ENCODE assay signal across 8 cellular contexts in genomic region chrX:49269768-49270248, GRCh38. TPM values are rescaled to one million over a fixed set of nuclear protein-coding genes. Genes with fewer than 3 reads are reported as not detected.
DNase-seq lines count a peak whose midpoint lies in the region; ATAC-seq, FAIRE-seq and TF ChIP-seq lines count a peak whose summit lies in the region.

Gene PPP1R3F (plus strand): TSS chrX:49269793. CDS start chrX:49269870, 77 bp downstream.

- peak within 1 kb of the TSS; percentile 71 to 80 (median 74) for H3K4me3 ChIP-seq in BLaER1 treated with 17β-estradiol and CSF1 and Interleukin-3, amounts not matched to agents 10 nM and 100 nM
- H3K4me3 ChIP-seq in GM12878 (peak within 1 kb of the TSS; percentile 73), left lung (peak within 1 kb of the TSS; percentile 45 to 67), suprapubic skin (peak within 1 kb of the TSS; percentile 71)

- TF ChIP-seq EP300 in GM12878 (IDR thresholded peaks at IDR 0.05; ENCODE audit: borderline replicate concordance in 1 of 2, control insufficient read depth in 1 of 2, low read depth in 2 of 2, low read length in 2 of 2) (no peak), suprapubic skin (IDR thresholded peaks at IDR 0.05) (no peak)

- H3K36me3 ChIP-seq in BLaER1 treated with 17β-estradiol and CSF1 and Interleukin-3, amounts not matched to agents 10 nM and 100 nM, result peaks cover 0 to 8% (median 0%) of the 10 kb centered on the region in 11 experiments; a peak in 3 of 22 replicates
- H3K36me3 ChIP-seq in GM12878 (ENCODE audit: control insufficient read depth in 2 of 2, insufficient read depth in 2 of 2, low read length in 1 of 2) (no peaks in the 10 kb centered on the region), left lung (no peaks in the 10 kb centered on the region), suprapubic skin (no peaks in the 10 kb centered on the region)

- H3K9ac ChIP-seq in BLaER1 treated with 17β-estradiol and CSF1 and Interleukin-3, amounts not matched to agents 10 nM and 100 nM, result peak within 1 kb of the TSS; percentile 88 to 95 (median 93)
- H3K9ac ChIP-seq in GM12878 (ENCODE audit: control insufficient read depth, insufficient read depth, low read length), result peak within 1 kb of the TSS; percentile 79

- H3K27me3 ChIP-seq in BLaER1 treated with 17β-estradiol and CSF1 and Interleukin-3, amounts not matched to agents 10 nM and 100 nM, result peaks cover 37 to 79% (median 69%) of the 10 kb centered on the region in 11 experiments
- H3K27me3 ChIP-seq in GM12878 (replicated peaks in 1 of 2; ENCODE audit: control insufficient read depth in 2 of 2, insufficient read depth in 2 of 2, low read length in 1 of 2) (no peaks in the 10 kb centered on the region), left lung (no peaks in the 10 kb centered on the region), suprapubic skin (no peaks in the 10 kb centered on the region)

- peaks cover 15% of the 10 kb centered on the region for H3K79me2 ChIP-seq in GM12878 (ENCODE audit: control insufficient read depth, insufficient read depth, low read length)

- TF ChIP-seq RAD21 in GM12878 (IDR thresholded peaks at IDR 0.05; ENCODE audit: insufficient read depth, low read depth, low read length), result no peak

- SMC1A ChIA-PET in GM12878 (lab: Charles Lee; ENCODE audit: uncharacterized antibody, unreplicated experiment), result interaction anchor here (1.3 to 2.8 kb wide), 2 partner anchors 79 to 103 kb away, joined by 3 to 14 read pairs; no protein-coding TSS in a partner anchor

- WGBS in GM12878 (ENCODE audit: insufficient coverage, insufficient replicate concordance, low lambda C conversion rate, missing lambda C conversion rate), result 60% methylated on average over 30 of the region's 70 CpGs
- 43% methylated on average over 63 of the region's 70 CpGs for WGBS in suprapubic skin

- POLR2A ChIA-PET in GM12878 (lab: Charles Lee), result interaction anchor here (0.9 to 1.4 kb wide), 4 partner anchors 103 to 267 kb away, joined by 3 to 7 read pairs (median 4); partner anchors contain the start of gene WDR45

- CTCF ChIA-PET in GM12878 (lab: Yijun Ruan, JAX), result interaction anchor here (0.8 to 2.4 kb wide), 5 partner anchors 77 to 607 kb away, joined by 3 to 18 read pairs (median 4); no protein-coding TSS in a partner anchor

- peaks cover 6 to 35% (median 21%) of the 10 kb centered on the region in 11 experiments; a peak in 15 of 22 replicates for H4K20me1 ChIP-seq in BLaER1 treated with 17β-estradiol and CSF1 and Interleukin-3, amounts not matched to agents 10 nM and 100 nM
- no peaks in the 10 kb centered on the region for H4K20me1 ChIP-seq in GM12878 (ENCODE audit: control insufficient read depth, insufficient read depth)

- intact Hi-C loops in GM12878 (cut with micrococcal nuclease; ENCODE audit: unreplicated experiment), result loop anchor here (2.0 kb wide), 1 partner anchor 79 kb away; no protein-coding TSS in a partner anchor
- intact Hi-C loops in left lung (cut with DNase I), result no loop called here

- peak within 1 kb of the TSS; percentile 74 to 92 (median 89) for H3K4me2 ChIP-seq in BLaER1 treated with 17β-estradiol and CSF1 and Interleukin-3, amounts not matched to agents 10 nM and 100 nM
- peak within 1 kb of the TSS; percentile 96 for H3K4me2 ChIP-seq in GM12878 (ENCODE audit: control insufficient read depth, insufficient read depth)

- in situ Hi-C loops in GM12878 (cut with MboI), result loop anchor here (5.0 kb wide), 1 partner anchor 78 kb away; no protein-coding TSS in a partner anchor

- DNase-seq in GM12878 (ENCODE audit: low read depth, low spot score) (no peak), left lung (peak in 1 of 2 donors; percentile 40), suprapubic skin (ENCODE audit: low spot score in 2 of 2) (no peak), NCI-H2029 (lab: John Stamatoyannopoulos, UW) (no peak), amniotic stem cell (lab: John Stamatoyannopoulos, UW) (no peak)

- TF ChIP-seq CTCF in GM12878 (IDR thresholded peaks at IDR 0.05 in 2 of 3, conservative IDR thresholded peaks at IDR 0.05 in 1 of 3; ENCODE audit: control insufficient read depth in 2 of 3, extremely low read depth in 1 of 3, insufficient read depth in 1 of 3, low read depth in 3 of 3, low read length in 3 of 3) (no peak), left lung (IDR thresholded peaks at IDR 0.05) (no peak), suprapubic skin (IDR thresholded peaks at IDR 0.05) (no peak)

- H2AFZ ChIP-seq in GM12878 (ENCODE audit: control insufficient read depth, low read depth, low read length), result peak within 1 kb of the TSS; percentile 86

- peak within 1 kb of the TSS; percentile 89 to 95 (median 93) for H3K27ac ChIP-seq in BLaER1 treated with 17β-estradiol and CSF1 and Interleukin-3, amounts not matched to agents 10 nM and 100 nM
- peak within 1 kb of the TSS; percentile 91 for H3K27ac ChIP-seq in GM12878 (ENCODE audit: control insufficient read depth, insufficient read depth)
- peak within 1 kb of the TSS; percentile 85 to 92 for H3K27ac ChIP-seq in left lung
- peak within 1 kb of the TSS; percentile 94 for H3K27ac ChIP-seq in suprapubic skin

- no peak for FAIRE-seq in GM12878 (lab: Jason Lieb, UNC)

- H3K4me1 ChIP-seq in BLaER1 treated with 17β-estradiol and CSF1 and Interleukin-3, amounts not matched to agents 10 nM and 100 nM, result peaks cover 25 to 31% (median 30%) of the 10 kb centered on the region in 10 experiments
- H3K4me1 ChIP-seq in GM12878 (ENCODE audit: control insufficient read depth, insufficient read depth, low read length) (peaks cover 4% of the 10 kb centered on the region; the same call in 1 of the 2 replicates), left lung (peaks cover 7 to 29% of the 10 kb centered on the region in 2 donors), suprapubic skin (peaks cover 33% of the 10 kb centered on the region)

- ATAC-seq in GM19467 (IDR thresholded peaks at IDR 0.05; ENCODE audit: unreplicated experiment), result peak; percentile 25
- ATAC-seq in HG03520 (IDR thresholded peaks at IDR 0.05; ENCODE audit: unreplicated experiment), result peak; percentile 22
- ATAC-seq in GM12878, result peak; percentile 11
- ATAC-seq in left lung, result peak; percentile 5

- RAD21 ChIA-PET in GM12878 (lab: Charles Lee; ENCODE audit: unreplicated experiment), result interaction anchor here (0.7 to 2.4 kb wide), 7 partner anchors 33 to 128 kb away, joined by 3 to 19 read pairs (median 3); partner anchors contain the start of gene CCDC22

- H3K9me3 ChIP-seq in BLaER1 treated with 17β-estradiol and CSF1 and Interleukin-3, amounts not matched to agents 10 nM and 100 nM (replicated peaks in 1 of 11), result peaks cover 0 to 14% (median 0%) of the 10 kb centered on the region in 11 experiments; a peak in 7 of 22 replicates
- H3K9me3 ChIP-seq in GM12878 (replicated peaks; ENCODE audit: control insufficient read depth, insufficient read depth, low read length) (no peaks in the 10 kb centered on the region; the same call in 2 of the 3 replicates), left lung (no peaks in the 10 kb centered on the region), suprapubic skin (no peaks in the 10 kb centered on the region)

- TF ChIP-seq POLR2A in GM12878 (IDR thresholded peaks at IDR 0.05; ENCODE audit: low read depth, low read length), result peak; percentile 87
- TF ChIP-seq POLR2A in suprapubic skin (IDR thresholded peaks at IDR 0.05), result peak in 1 of 2 donors; percentile 72

- BruUV-seq in GM12878 (replicated peaks; lab: Mats Ljungman, UMichigan), result no TSS peak

TF ChIP-seq in GM12878, 131 proteins besides CTCF, POLR2A, EP300 and RAD21 (continues in another document):
- TF ChIP-seq, protein P1, sequence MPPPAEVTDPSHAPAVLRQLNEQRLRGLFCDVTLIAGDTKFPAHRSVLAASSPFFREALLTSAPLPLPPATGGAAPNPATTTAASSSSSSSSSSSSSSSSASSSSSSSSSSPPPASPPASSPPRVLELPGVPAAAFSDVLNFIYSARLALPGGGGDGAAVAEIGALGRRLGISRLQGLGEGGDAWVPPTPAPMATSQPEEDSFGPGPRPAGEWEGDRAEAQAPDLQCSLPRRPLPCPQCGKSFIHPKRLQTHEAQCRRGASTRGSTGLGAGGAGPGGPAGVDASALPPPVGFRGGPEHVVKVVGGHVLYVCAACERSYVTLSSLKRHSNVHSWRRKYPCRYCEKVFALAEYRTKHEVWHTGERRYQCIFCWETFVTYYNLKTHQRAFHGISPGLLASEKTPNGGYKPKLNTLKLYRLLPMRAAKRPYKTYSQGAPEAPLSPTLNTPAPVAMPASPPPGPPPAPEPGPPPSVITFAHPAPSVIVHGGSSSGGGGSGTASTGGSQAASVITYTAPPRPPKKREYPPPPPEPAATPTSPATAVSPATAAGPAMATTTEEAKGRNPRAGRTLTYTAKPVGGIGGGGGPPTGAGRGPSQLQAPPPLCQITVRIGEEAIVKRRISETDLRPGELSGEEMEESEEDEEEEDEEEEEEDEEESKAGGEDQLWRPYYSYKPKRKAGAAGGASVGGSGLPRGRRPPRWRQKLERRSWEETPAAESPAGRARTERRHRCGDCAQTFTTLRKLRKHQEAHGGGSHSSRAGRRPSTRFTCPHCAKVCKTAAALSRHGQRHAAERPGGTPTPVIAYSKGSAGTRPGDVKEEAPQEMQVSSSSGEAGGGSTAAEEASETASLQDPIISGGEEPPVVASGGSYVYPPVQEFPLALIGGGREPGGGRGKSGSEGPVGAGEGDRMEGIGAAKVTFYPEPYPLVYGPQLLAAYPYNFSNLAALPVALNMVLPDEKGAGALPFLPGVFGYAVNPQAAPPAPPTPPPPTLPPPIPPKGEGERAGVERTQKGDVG (CRISPR knock-in tag; IDR thresholded peaks at IDR 0.05), result no peak
- peak; percentile 83 for TF ChIP-seq IKZF1 (conservative IDR thresholded peaks at IDR 0.05)
- peak; percentile 23; the same call in 1 of the 2 replicates for TF ChIP-seq TAF1 (IDR thresholded peaks at IDR 0.05; ENCODE audit: borderline replicate concordance, low read depth, low read length)
- peak; percentile 56 for TF ChIP-seq BACH1 (IDR thresholded peaks at IDR 0.05; ENCODE audit: borderline replicate concordance)

RNA-seq across cellular contexts. Expression of gene PPP1R3F, which starts in this region (rescaled TPM):
- total RNA-seq in GM12878 (2013; cell fraction: nucleolus; rRNA removed), result 1.9 and 2.4 TPM in 2 replicates
- total RNA-seq in GM12878 (2014; rRNA removed) (2.2 and 2.4 TPM in 2 replicates), GM12878 (2014; rRNA removed; fragmentation: Illumina TruSeq; extraction: Trizol) (1.0 and 1.3 TPM in 2 replicates), GM12878 (2021) (3.3 and 5.7 TPM in 2 replicates), left lung (1 to 10 TPM; 4.5 to 5.0 TPM), suprapubic skin (10 to 100 TPM in 1 of 4 donors, 1 to 10 TPM in 3; 4.8 to 13.3 (median 5.7) TPM)
- polyA plus RNA-seq in GM12878 (2011; ENCODE audit: low read depth), result 2.2 TPM
- polyA plus RNA-seq in GM12878 (2011; rRNA removed) (0.13 and 0.53 TPM in 2 replicates), GM12878 (2014; fragmentation: Illumina TruSeq; extraction: Trizol) (0.70 and 0.97 TPM in 2 replicates), GM12878 (2014; fragmentation: Nextera tagmentation; extraction: Ambion mirVana) (under 1 TPM; 0.18 to 0.26 TPM), GM12878 (2014; rRNA removed) (4.4 and 4.8 TPM in 2 replicates), GM12878 (2016; fragmentation: Nextera tagmentation; extraction: Ambion mirVana) (1 to 10 TPM in 1 of 2 experiments, under 1 TPM in 1; 0.76 to 3.4 TPM)
- 0.40 and 0.64 TPM in 2 replicates for polyA plus RNA-seq in GM12878 (2011; cell fraction: cytosol; rRNA removed)
- 1.5 and 2.0 TPM in 2 replicates for polyA plus RNA-seq in GM12878 (2011; cell fraction: nucleus; rRNA removed)
- 1.3 and 1.4 TPM in 2 replicates for polyA plus RNA-seq in GM12878 (2012)
- 0.51 and 0.72 TPM in 2 replicates for polyA minus RNA-seq in GM12878 (2011; rRNA and poly(A)+ RNA removed)
- polyA minus RNA-seq in GM12878 (2011; cell fraction: cytosol; rRNA and poly(A)+ RNA removed), result 0.52 and 1.2 TPM in 2 replicates
- 2.1 and 3.6 TPM in 2 replicates for polyA minus RNA-seq in GM12878 (2011; cell fraction: nucleus; rRNA and poly(A)+ RNA removed)
